ENCODE assay signal across 18 cellular contexts in the genomic region with DNA sequence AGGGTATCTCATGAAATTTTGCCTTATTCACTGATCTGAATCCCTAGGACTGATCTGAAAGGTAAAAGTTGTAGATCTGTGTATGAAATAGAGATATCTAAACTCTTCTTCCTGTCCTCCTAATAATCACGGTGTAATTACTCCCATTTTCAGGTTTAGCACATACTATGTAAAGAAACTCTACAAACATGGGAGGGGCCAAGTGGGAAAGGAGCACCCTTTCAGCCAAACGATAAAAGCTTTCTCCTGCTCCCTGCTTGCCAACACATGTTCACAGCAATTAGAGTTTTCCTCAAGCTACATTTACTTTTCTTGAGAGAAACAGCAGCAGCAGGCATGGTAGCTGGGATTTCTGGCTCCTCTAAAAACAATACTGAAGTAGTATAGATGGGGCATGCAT.
A peak's percentile ranks its signal among the peaks of the same experiment; 100 is the strongest.
DNase-seq lines count a peak whose midpoint lies in the region; ATAC-seq and TF ChIP-seq lines count a peak whose summit lies in the region.
"Had no signal": no experiment of that assay in that cellular context is flagged by ENCODE, and none has a peak within 500 bp of the region (broad histone marks: within the 10 kb centered on the region; RNA-seq: fewer than 3 reads in every experiment).

No MANE protein-coding gene starts in this region.

- H3K27ac ChIP-seq in esophagus muscularis mucosa (replicated peaks in 1 of 4) (peak overlapping the region; percentile 67 to 73 (median 70)), aorta (ENCODE audit: low read depth in 1 of 2, low read length in 2 of 2) (peak overlapping the region; percentile 89 to 90), right atrium auricular region (peak overlapping the region in 1 of 2 donors; percentile 15)
- H3K27ac ChIP-seq: A549 had no signal

- TF ChIP-seq CTCF in esophagus muscularis mucosa (IDR thresholded peaks at IDR 0.05), result no peak
- no peak for TF ChIP-seq CTCF in nephron progenitor cell (IDR thresholded peaks at IDR 0.05)
- no peak for TF ChIP-seq CTCF in right atrium auricular region (IDR thresholded peaks at IDR 0.05)

- peaks cover 12% of the 10 kb centered on the region for H3K36me3 Mint-ChIP-seq in activated naive CD4-positive, alpha-beta T cell treated with anti-CD3 and anti-CD28 coated beads, Interleukin-2, amount 50 U/mL, for 24 hours
- H3K36me3 Mint-ChIP-seq in activated naive CD4-positive, alpha-beta T cell treated with anti-CD3 and anti-CD28 coated beads, Interleukin-2, amount 50 U/mL, for 72 hours, result peaks cover 12 to 15% of the 10 kb centered on the region in 2 donors
- H3K36me3 Mint-ChIP-seq in nephron progenitor cell (ENCODE audit: low read depth), result peaks cover 34% of the 10 kb centered on the region

- H3K36me3 ChIP-seq in esophagus muscularis mucosa (peaks cover 0 to 44% (median 25%) of the 10 kb centered on the region in 4 donors), aorta (ENCODE audit: control insufficient read depth in 1 of 2, insufficient read depth in 2 of 2, low read length in 1 of 2) (peaks cover 0 to 3% of the 10 kb centered on the region in 2 donors), right atrium auricular region (peaks cover 30% of the 10 kb centered on the region)
- H3K36me3 ChIP-seq: ovary had no signal

- WGBS in esophagus muscularis mucosa, result 51% methylated on average over 2 of the region's 2 CpGs
- 7 to 12% methylated on average over 2 of the region's 2 CpGs for WGBS in aorta, 2 donors

- no peak for ATAC-seq in activated naive CD4-positive, alpha-beta T cell treated with anti-CD3 and anti-CD28 coated beads, Interleukin-2, amount 50 U/mL, for 72 hours
- no peak for ATAC-seq in aorta (ENCODE audit: low FRiP score)
- ATAC-seq: A549 had no signal

- no peak for DNase-seq in activated naive CD4-positive, alpha-beta T cell treated with anti-CD3 and anti-CD28 coated beads, Interleukin-2, amount 50 U/mL, for 72 hours (ENCODE audit: low spot score in 2 of 2)
- DNase-seq in esophagus muscularis mucosa (ENCODE audit: extremely low spot score), result no peak
- DNase-seq in nephron progenitor cell, result no peak
- no peak for DNase-seq in aorta
- DNase-seq in NCI-H2171 treated with DMSO at 0.1 percent for 48 hours (lab: John Stamatoyannopoulos, UW), result no peak
- no peak for DNase-seq in right atrium auricular region (ENCODE audit: low spot score)
- no peak for DNase-seq in cerebellum (ENCODE audit: low spot score)
- DNase-seq: CD4-positive, alpha-beta T cell; GF-D8; H7; NCI-H1105 treated with DMSO at 0.1 percent for 48 hours; ovary; SHP77 treated with DMSO at 0.1 percent for 48 hours; stimulated activated CD4-positive, alpha-beta T cell treated with anti-CD3 and anti-CD28 coated beads, Interleukin-2, amount 100 ng/mL, for 24 hours had no signal

- peak overlapping the region; percentile 63 for H3K27ac Mint-ChIP-seq in activated naive CD4-positive, alpha-beta T cell treated with anti-CD3 and anti-CD28 coated beads, Interleukin-2, amount 50 U/mL, for 24 hours
- peak overlapping the region in 1 of 2 donors; percentile 21 for H3K27ac Mint-ChIP-seq in activated naive CD4-positive, alpha-beta T cell treated with anti-CD3 and anti-CD28 coated beads, Interleukin-2, amount 50 U/mL, for 72 hours
- H3K27ac Mint-ChIP-seq in nephron progenitor cell, result peak overlapping the region; percentile 31
- H3K27ac Mint-ChIP-seq: CD4-positive, alpha-beta T cell; stimulated activated naive CD8-positive, alpha-beta T cell treated with anti-CD3 and anti-CD28 coated beads, Interleukin-15, Interleukin-2, amounts not matched to agents 100 ng/mL and 50 ng/mL, for 24 hours; T-helper 1 cell treated with Interleukin-12 subunit alpha and Interleukin-12 subunit beta and Interleukin-4 antibody, amounts not matched to agents 30 μg/mL and 1 μg/mL, for 36 hours had no signal

- H3K27me3 ChIP-seq in esophagus muscularis mucosa (no peaks in the 10 kb centered on the region), aorta (ENCODE audit: control insufficient read depth in 1 of 2, insufficient read depth in 2 of 2, low read length in 1 of 2) (no peaks in the 10 kb centered on the region), right atrium auricular region (no peaks in the 10 kb centered on the region)
- H3K27me3 ChIP-seq: ovary had no signal

- TF ChIP-seq POLR2A in esophagus muscularis mucosa (IDR thresholded peaks at IDR 0.05; ENCODE audit: low read depth), result no peak

- no peak overlapping the region for H3K4me3 ChIP-seq in esophagus muscularis mucosa
- no peak overlapping the region for H3K4me3 ChIP-seq in aorta (ENCODE audit: low read length in 2 of 2)
- H3K4me3 ChIP-seq in right atrium auricular region, result no peak overlapping the region
- H3K4me3 ChIP-seq: A549, ovary had no signal

- H3K4me3 Mint-ChIP-seq in activated naive CD4-positive, alpha-beta T cell treated with anti-CD3 and anti-CD28 coated beads, Interleukin-2, amount 50 U/mL, for 24 hours, result no peak overlapping the region
- H3K4me3 Mint-ChIP-seq in nephron progenitor cell, result no peak overlapping the region
- H3K4me3 Mint-ChIP-seq: CD4-positive, alpha-beta T cell; stimulated activated naive CD8-positive, alpha-beta T cell treated with anti-CD3 and anti-CD28 coated beads, Interleukin-15, Interleukin-2, amounts not matched to agents 100 ng/mL and 50 ng/mL, for 24 hours; T-helper 1 cell treated with Interleukin-12 subunit alpha and Interleukin-12 subunit beta and Interleukin-4 antibody, amounts not matched to agents 30 μg/mL and 1 μg/mL, for 36 hours had no signal

- H3K9me3 Mint-ChIP-seq in activated naive CD4-positive, alpha-beta T cell treated with anti-CD3 and anti-CD28 coated beads, Interleukin-2, amount 50 U/mL, for 24 hours, result no peaks in the 10 kb centered on the region
- no peaks in the 10 kb centered on the region for H3K9me3 Mint-ChIP-seq in activated naive CD4-positive, alpha-beta T cell treated with anti-CD3 and anti-CD28 coated beads, Interleukin-2, amount 50 U/mL, for 72 hours
- H3K9me3 Mint-ChIP-seq in nephron progenitor cell, result no peaks in the 10 kb centered on the region
- H3K9me3 Mint-ChIP-seq: CD4-positive, alpha-beta T cell; stimulated activated naive CD8-positive, alpha-beta T cell treated with anti-CD3 and anti-CD28 coated beads, Interleukin-15, Interleukin-2, amounts not matched to agents 100 ng/mL and 50 ng/mL, for 24 hours; T-helper 1 cell treated with Interleukin-12 subunit alpha and Interleukin-12 subunit beta and Interleukin-4 antibody, amounts not matched to agents 30 μg/mL and 1 μg/mL, for 36 hours had no signal

- no peak for TF ChIP-seq EP300 in esophagus muscularis mucosa (IDR thresholded peaks at IDR 0.05)

- H3K9me3 ChIP-seq in esophagus muscularis mucosa (no peaks in the 10 kb centered on the region), aorta (ENCODE audit: control insufficient read depth, low read length) (no peaks in the 10 kb centered on the region), right atrium auricular region (no peaks in the 10 kb centered on the region)
- H3K9me3 ChIP-seq: A549, ovary had no signal

- no peaks in the 10 kb centered on the region for H3K4me1 Mint-ChIP-seq in activated naive CD4-positive, alpha-beta T cell treated with anti-CD3 and anti-CD28 coated beads, Interleukin-2, amount 50 U/mL, for 24 hours
- peaks cover 11% of the 10 kb centered on the region for H3K4me1 Mint-ChIP-seq in nephron progenitor cell

- intact Hi-C loops in esophagus muscularis mucosa (cut with DNase I), result no loop called here
- intact Hi-C loops in aorta (cut with DNase I), result no loop called here

- H3K27me3 Mint-ChIP-seq in activated naive CD4-positive, alpha-beta T cell treated with anti-CD3 and anti-CD28 coated beads, Interleukin-2, amount 50 U/mL, for 24 hours, result no peaks in the 10 kb centered on the region
- H3K27me3 Mint-ChIP-seq in nephron progenitor cell (ENCODE audit: low read depth, poor library complexity), result no peaks in the 10 kb centered on the region
- H3K27me3 Mint-ChIP-seq: CD4-positive, alpha-beta T cell; stimulated activated naive CD8-positive, alpha-beta T cell treated with anti-CD3 and anti-CD28 coated beads, Interleukin-15, Interleukin-2, amounts not matched to agents 100 ng/mL and 50 ng/mL, for 24 hours had no signal

- H3K4me1 ChIP-seq in esophagus muscularis mucosa, result peaks cover 8 to 53% (median 43%) of the 10 kb centered on the region in 4 donors
- H3K4me1 ChIP-seq in aorta (ENCODE audit: control insufficient read depth in 1 of 2, insufficient read depth in 2 of 2, low read length in 2 of 2), result peaks cover 2 to 3% of the 10 kb centered on the region in 2 donors
- H3K4me1 ChIP-seq in right atrium auricular region, result peaks cover 0 to 9% of the 10 kb centered on the region in 2 donors
- H3K4me1 ChIP-seq: A549 had no signal
